Comparison of ENCODE assay signal across 16 cellular contexts in genomic region chr12:26116829-26117228, GRCh38. TPM values are rescaled to one million over a fixed set of nuclear protein-coding genes. Genes with fewer than 3 reads are reported as not detected.
A peak's percentile ranks its signal among the peaks of the same experiment; 100 is the strongest.
DNase-seq lines count a peak whose midpoint lies in the region; ATAC-seq and TF ChIP-seq lines count a peak whose summit lies in the region.
"Had no signal": no experiment of that assay in that cellular context is flagged by ENCODE, and none has a peak within 500 bp of the region (broad histone marks: within the 10 kb centered on the region; RNA-seq: fewer than 3 reads in every experiment).

No MANE protein-coding gene starts in this region.

- ATAC-seq in HG03039 (IDR thresholded peaks at IDR 0.05; ENCODE audit: unreplicated experiment) = no peak
- ATAC-seq: activated CD8-positive, alpha-beta memory T cell treated with anti-CD3 and anti-CD28 coated beads, Interleukin-2, amount 10 ng/mL, durations not matched to agents 7 days and 5 days; natural killer cell treated with Interleukin-12 subunit alpha and Interleukin-12 subunit beta and Interleukin-15 and Interleukin-18, amount 100 ng/mL, for 72 hours; sciatic nerve; stimulated activated naive CD8-positive, alpha-beta T cell treated with anti-CD3 and anti-CD28 coated beads, Interleukin-15, amount 100 ng/mL, for 72 hours had no signal

- peak overlapping the region; percentile 60 for H3K27ac ChIP-seq in cingulate gyrus (ENCODE audit: low read depth, low read length)
- H3K27ac ChIP-seq in stomach = peak overlapping the region in 2 of 5 donors; percentile 38 to 95

- H3K4me3 ChIP-seq in AG10803 (ENCODE audit: low read length) (no peak overlapping the region), stomach (no peak overlapping the region)

- DNase-seq in AG10803 (ENCODE audit: low read depth) (peak; percentile 41), M059J (ENCODE audit: low read depth) (peak; percentile 21), pons (ENCODE audit: low spot score) (peak; percentile 69), occipital lobe (lab: John Stamatoyannopoulos, UW) (no peak), cerebellum (ENCODE audit: low spot score) (no peak), stomach (no peak)
- DNase-seq: activated CD8-positive, alpha-beta memory T cell treated with anti-CD3 and anti-CD28 coated beads, Interleukin-2, amount 10 ng/mL, durations not matched to agents 7 days and 5 days; activated naive CD4-positive, alpha-beta T cell treated with Interleukin-2 at 50 U/mL for 16 hours; DMS153; NCI-H1105 treated with DMSO at 0.1 percent for 48 hours; NCI-H226; stimulated activated naive CD8-positive, alpha-beta T cell treated with anti-CD3 and anti-CD28 coated beads, Interleukin-15, amount 100 ng/mL, for 72 hours had no signal

- peaks cover 9 to 56% (median 35%) of the 10 kb centered on the region in 4 donors for H3K4me1 ChIP-seq in stomach

- TF ChIP-seq EP300 in stomach (IDR thresholded peaks at IDR 0.05) = no peak

- TF ChIP-seq CTCF in AG10803 (conservative IDR thresholded peaks at IDR 0.05; ENCODE audit: low read length) (no peak), stomach (IDR thresholded peaks at IDR 0.05) (no peak)

- intact Hi-C loops in stomach (cut with DNase I; ENCODE audit: low total_unique reads) = no loop called here

- no peaks in the 10 kb centered on the region for H3K36me3 ChIP-seq in stomach

- no peak for TF ChIP-seq POLR2A in stomach (IDR thresholded peaks at IDR 0.05)

- no peaks in the 10 kb centered on the region for H3K9me3 ChIP-seq in stomach

- 40 to 54% (median 49%) methylated on average over 2 of the region's 2 CpGs for WGBS in stomach, 5 donors

- H3K27me3 ChIP-seq in stomach = peaks cover 0 to 10% (median 4%) of the 10 kb centered on the region in 3 donors

RNA-seq across cellular contexts. Expression of gene BHLHE41, which starts 8.0 kb away (rescaled TPM):
- total RNA-seq in M059J (2014; rRNA removed; shearing (Covaris generic)) = 5.0 and 7.4 TPM in 2 replicates
- total RNA-seq in occipital lobe = 1.1 TPM
- total RNA-seq in cerebellum = 6.6 TPM
- total RNA-seq in stomach = 1 to 10 TPM in 3 of 5 donors, under 1 TPM in 1, not detected in 1; 0.29 to 4.7 (median 1.9) TPM
- polyA plus RNA-seq in stomach = 1 to 10 TPM; 1.4 to 2.4 (median 1.8) TPM
- total RNA-seq: activated CD8-positive, alpha-beta memory T cell treated with anti-CD3 and anti-CD28 coated beads, Interleukin-2, amount 10 ng/mL, durations not matched to agents 7 days and 5 days; natural killer cell treated with Interleukin-12 subunit alpha and Interleukin-12 subunit beta and Interleukin-15 and Interleukin-18, amount 100 ng/mL, for 72 hours had no signal

Comparison
In these comparisons a context has a peak if more than half of its experiments do, and no peak if none do; other contexts are left out.
1. DNase-seq: peak in AG10803 (single experiment), M059J (single experiment) and pons (single experiment); none in occipital lobe (single experiment), cerebellum (single experiment) and stomach (single experiment).